In genomic region chr6:25166955-25167753, GRCh38 we compare ENCODE assay signal across 1 cellular context.
TF ChIP-seq lines count a peak whose summit lies in the region.

No MANE protein-coding gene starts in this region.

TF ChIP-seq in SK-N-SH treated with all-trans-retinoic acid at 6 μM for 48 hours, 23 proteins besides CTCF, POLR2A, EP300 and RAD21 (continued from another document):
- no peak for TF ChIP-seq TSHZ2 (CRISPR knock-in tag; IDR thresholded peaks at IDR 0.05)
